In the genomic region with DNA sequence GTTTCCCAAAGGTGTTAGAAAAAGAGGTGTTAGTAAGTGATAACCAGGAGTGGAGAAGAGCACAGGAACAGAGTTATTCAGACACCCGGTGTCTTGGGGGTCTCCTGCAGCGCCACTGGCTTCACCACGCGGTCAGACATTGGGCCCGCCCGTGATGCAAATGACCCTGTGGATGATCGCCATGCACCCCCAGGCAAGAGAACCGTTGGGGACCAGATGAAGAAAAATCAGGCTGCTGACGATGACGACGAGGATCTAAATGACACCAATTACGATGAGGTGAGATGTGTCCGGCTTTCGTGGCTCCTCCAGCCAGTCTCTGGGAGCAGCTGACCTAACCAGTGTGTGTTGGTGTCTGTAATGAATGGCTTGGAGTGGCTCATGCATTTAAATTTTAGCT, we compare ENCODE assay signal across 1 cellular context.
TF ChIP-seq lines count a peak whose summit lies in the region.

No MANE protein-coding gene starts in this region.

TF ChIP-seq in A549, 52 proteins besides CTCF, POLR2A, EP300 and RAD21:
- TF ChIP-seq RARB (CRISPR knock-in tag; IDR thresholded peaks at IDR 0.05), result no peak
- no peak for TF ChIP-seq FOXS1 (CRISPR knock-in tag; IDR thresholded peaks at IDR 0.05)
- no peak for TF ChIP-seq POLR2AphosphoS2 (conservative IDR thresholded peaks at IDR 0.05; ENCODE audit: low read length)
- no peak for TF ChIP-seq BCL3 (IDR thresholded peaks at IDR 0.05)
- TF ChIP-seq CBX8 (IDR thresholded peaks at IDR 0.05), result no peak
- TF ChIP-seq EHF (CRISPR knock-in tag; IDR thresholded peaks at IDR 0.05), result no peak
- TF ChIP-seq SMC3 (IDR thresholded peaks at IDR 0.05), result no peak
- no peak for TF ChIP-seq KDM5A (IDR thresholded peaks at IDR 0.05)
- TF ChIP-seq, protein P1, sequence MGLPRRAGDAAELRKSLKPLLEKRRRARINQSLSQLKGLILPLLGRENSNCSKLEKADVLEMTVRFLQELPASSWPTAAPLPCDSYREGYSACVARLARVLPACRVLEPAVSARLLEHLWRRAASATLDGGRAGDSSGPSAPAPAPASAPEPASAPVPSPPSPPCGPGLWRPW (IDR thresholded peaks at IDR 0.05), result no peak
- no peak for TF ChIP-seq MAFK (IDR thresholded peaks at IDR 0.05; ENCODE audit: partially characterized antibody)
- no peak for TF ChIP-seq SREBF2 (IDR thresholded peaks at IDR 0.05)
